18 cellular contexts compared by ENCODE assay signal in genomic region chr20:25199473-25200265, GRCh38. TPM values are rescaled to one million over a fixed set of nuclear protein-coding genes. Genes with fewer than 3 reads are reported as not detected.
A peak's percentile ranks its signal among the peaks of the same experiment; 100 is the strongest.
DNase-seq lines count a peak whose midpoint lies in the region; ATAC-seq and TF ChIP-seq lines count a peak whose summit lies in the region.
"Had no signal": no experiment of that assay in that cellular context is flagged by ENCODE, and none has a peak within 500 bp of the region (broad histone marks: within the 10 kb centered on the region; RNA-seq: fewer than 3 reads in every experiment).

No MANE protein-coding gene starts in this region.

- no peaks in the 10 kb centered on the region for H3K27me3 Mint-ChIP-seq in activated naive CD8-positive, alpha-beta T cell treated with anti-CD3 and anti-CD28 coated beads, Interleukin-2, amount 50 U/mL, for 24 hours
- peaks cover 2% of the 10 kb centered on the region for H3K27me3 Mint-ChIP-seq in neural crest cell (ENCODE audit: low read depth)
- H3K27me3 Mint-ChIP-seq: stimulated activated naive B cell treated with anti-CD40 and anti-IgM and Interleukin-4, amounts not matched to agents 10 μg/mL and 1 μg/mL and 100 μg/mL, for 72 hours had no signal

- peaks cover 49% of the 10 kb centered on the region for H3K4me1 Mint-ChIP-seq in activated naive CD8-positive, alpha-beta T cell treated with anti-CD3 and anti-CD28 coated beads, Interleukin-2, amount 50 U/mL, for 24 hours
- H3K4me1 Mint-ChIP-seq in neural crest cell = peaks cover 56% of the 10 kb centered on the region

- H3K9me3 Mint-ChIP-seq in activated naive CD8-positive, alpha-beta T cell treated with anti-CD3 and anti-CD28 coated beads, Interleukin-2, amount 50 U/mL, for 24 hours = no peaks in the 10 kb centered on the region
- H3K9me3 Mint-ChIP-seq in neural crest cell = no peaks in the 10 kb centered on the region

- DNase-seq in NCI-H2171 treated with DMSO at 0.1 percent for 48 hours (lab: John Stamatoyannopoulos, UW) (peak; percentile 52), NCI-H2171 (lab: John Stamatoyannopoulos, UW) (no peak), DMS 273 treated with DMSO at 0.1 percent for 48 hours (lab: John Stamatoyannopoulos, UW) (peak; percentile 60), neural crest cell (ENCODE audit: low read depth, low spot score) (no peak), GM19238 (ENCODE audit: insufficient read length, low spot score) (no peak), OCI-M2 (lab: John Stamatoyannopoulos, UW; ENCODE audit: unreplicated experiment) (no peak)
- no peak for DNase-seq in activated naive CD8-positive, alpha-beta T cell treated with anti-CD3 and anti-CD28 coated beads, Interleukin-2, amount 50 U/mL, for 24 hours
- DNase-seq: activated gamma-delta T cell; DMS79; dorsolateral prefrontal cortex; esophagus squamous epithelium; MV-4-11; NCI-H2081; NCI-H748 treated with DMSO at 0.1 percent for 48 hours; stimulated activated naive B cell treated with anti-CD40 and anti-IgM and Interleukin-4, amounts not matched to agents 10 μg/mL and 1 μg/mL and 100 μg/mL, for 72 hours; trophoblast cell; WERI-Rb-1 had no signal

- H3K27ac Mint-ChIP-seq in activated naive CD8-positive, alpha-beta T cell treated with anti-CD3 and anti-CD28 coated beads, Interleukin-2, amount 50 U/mL, for 24 hours = peak overlapping the region; percentile 9
- H3K27ac Mint-ChIP-seq in neural crest cell (ENCODE audit: unreplicated experiment) = no peak overlapping the region
- H3K27ac Mint-ChIP-seq: stimulated activated naive B cell treated with anti-CD40 and anti-IgM and Interleukin-4, amounts not matched to agents 10 μg/mL and 1 μg/mL and 100 μg/mL, for 72 hours had no signal

- H3K4me3 Mint-ChIP-seq in activated naive CD8-positive, alpha-beta T cell treated with anti-CD3 and anti-CD28 coated beads, Interleukin-2, amount 50 U/mL, for 24 hours = no peak overlapping the region
- peak overlapping the region; percentile 72 for H3K4me3 Mint-ChIP-seq in neural crest cell
- H3K4me3 Mint-ChIP-seq: stimulated activated naive B cell treated with anti-CD40 and anti-IgM and Interleukin-4, amounts not matched to agents 10 μg/mL and 1 μg/mL and 100 μg/mL, for 72 hours had no signal

- TF ChIP-seq CTCF in neural crest cell (conservative IDR thresholded peaks at IDR 0.05) = no peak

- H3K36me3 Mint-ChIP-seq in activated naive CD8-positive, alpha-beta T cell treated with anti-CD3 and anti-CD28 coated beads, Interleukin-2, amount 50 U/mL, for 24 hours (ENCODE audit: low read depth) = peaks cover 2% of the 10 kb centered on the region
- H3K36me3 Mint-ChIP-seq in neural crest cell (ENCODE audit: low read depth) = no peaks in the 10 kb centered on the region

- ATAC-seq in activated naive CD8-positive, alpha-beta T cell treated with anti-CD3 and anti-CD28 coated beads, Interleukin-2, amount 50 U/mL, for 24 hours = no peak
- no peak for ATAC-seq in HG03095 (IDR thresholded peaks at IDR 0.05; ENCODE audit: unreplicated experiment)
- ATAC-seq: stimulated activated naive B cell treated with anti-CD40 and anti-IgM and Interleukin-4, amounts not matched to agents 10 μg/mL and 1 μg/mL and 100 μg/mL, for 72 hours had no signal

RNA-seq across cellular contexts. Expression of gene ENTPD6, which starts 4.2 kb away (rescaled TPM):
- 70.0 and 73.4 TPM in 2 replicates for total RNA-seq in neural crest cell

RNA-seq across cellular contexts. Expression of gene PYGB, which starts 48.2 kb away (rescaled TPM):
- 71.1 and 77.1 TPM in 2 replicates for total RNA-seq in neural crest cell

Comparison
In these comparisons a context has a peak if more than half of its experiments do, and no peak if none do; other contexts are left out.
1. DNase-seq: peak in NCI-H2171 treated with DMSO at 0.1 percent for 48 hours (single experiment) and DMS 273 treated with DMSO at 0.1 percent for 48 hours (single experiment); none in NCI-H2171 (single experiment), activated naive CD8-positive, alpha-beta T cell treated with anti-CD3 and anti-CD28 coated beads, Interleukin-2, amount 50 U/mL, for 24 hours (single experiment), neural crest cell (single experiment), GM19238 (single experiment) and OCI-M2 (single experiment).